17 cellular contexts compared by ENCODE assay signal in genomic region chr14:101950100-101950499, GRCh38. TPM values are rescaled to one million over a fixed set of nuclear protein-coding genes. Genes with fewer than 3 reads are reported as not detected.
DNase-seq lines count a peak whose midpoint lies in the region; ATAC-seq and TF ChIP-seq lines count a peak whose summit lies in the region.
"Had no signal": no experiment of that assay in that cellular context is flagged by ENCODE, and none has a peak within 500 bp of the region (broad histone marks: within the 10 kb centered on the region; RNA-seq: fewer than 3 reads in every experiment).

No MANE protein-coding gene starts in this region.

- H3K9me3 Mint-ChIP-seq in activated T-cell treated with anti-CD3 and anti-CD28 coated beads, Interleukin-2, amount 50 U/mL, for 24 hours: no peaks in the 10 kb centered on the region
- H3K9me3 Mint-ChIP-seq in brain (peaks cover 0 to 2% (median 0%) of the 10 kb centered on the region in 5 experiments), osteocyte (ENCODE audit: unreplicated experiment) (no peaks in the 10 kb centered on the region)
- H3K9me3 Mint-ChIP-seq: stimulated activated naive CD8-positive, alpha-beta T cell treated with anti-CD3 and anti-CD28 coated beads, Interleukin-15, Interleukin-2, amounts not matched to agents 100 ng/mL and 50 ng/mL, for 24 hours had no signal

- no peak for DNase-seq in activated T-cell treated with anti-CD3 and anti-CD28 coated beads, Interleukin-2, amount 50 U/mL, for 24 hours
- no peak for DNase-seq in activated T-cell treated with anti-CD3 and anti-CD28 coated beads, Interleukin-2, amount 50 U/mL, for 48 hours
- DNase-seq in NAMALWA (ENCODE audit: low spot score) (peak; percentile 41), osteocyte (ENCODE audit: extremely low spot score, unreplicated experiment) (no peak), NCI-H2196 (lab: John Stamatoyannopoulos, UW; ENCODE audit: unreplicated experiment) (no peak)
- DNase-seq: activated CD8-positive, alpha-beta memory T cell treated with anti-CD3 and anti-CD28 coated beads, Interleukin-2, amount 50 U/mL, for 4 hours; amniotic stem cell; CD8-positive, alpha-beta memory T cell; foreskin melanocyte; GOT3; KBM-7; NCI-H1092 had no signal

- no peak for TF ChIP-seq CTCF in brain (conservative IDR thresholded peaks at IDR 0.05)
- TF ChIP-seq CTCF in osteocyte (IDR thresholded peaks at IDR 0.05): no peak

- peaks cover 11% of the 10 kb centered on the region for H3K36me3 Mint-ChIP-seq in activated T-cell treated with anti-CD3 and anti-CD28 coated beads, Interleukin-2, amount 50 U/mL, for 24 hours (ENCODE audit: low read depth)
- H3K36me3 Mint-ChIP-seq in brain (no peaks in the 10 kb centered on the region), osteocyte (ENCODE audit: unreplicated experiment) (no peaks in the 10 kb centered on the region)

- H3K4me1 Mint-ChIP-seq in activated T-cell treated with anti-CD3 and anti-CD28 coated beads, Interleukin-2, amount 50 U/mL, for 24 hours (ENCODE audit: low read depth): peaks cover 17% of the 10 kb centered on the region
- H3K4me1 Mint-ChIP-seq in brain (peaks cover 37% of the 10 kb centered on the region), osteocyte (ENCODE audit: unreplicated experiment) (peaks cover 18% of the 10 kb centered on the region)

- peak overlapping the region; percentile 57 for H3K4me3 Mint-ChIP-seq in activated T-cell treated with anti-CD3 and anti-CD28 coated beads, Interleukin-2, amount 50 U/mL, for 24 hours
- H3K4me3 Mint-ChIP-seq in brain (peak overlapping the region in 4 of 5 experiments; percentile 20 to 95 (median 50)), osteocyte (ENCODE audit: unreplicated experiment) (peak overlapping the region; percentile 98)

- peak overlapping the region; percentile 12 for H3K27ac Mint-ChIP-seq in activated T-cell treated with anti-CD3 and anti-CD28 coated beads, Interleukin-2, amount 50 U/mL, for 24 hours
- H3K27ac Mint-ChIP-seq in brain: peak overlapping the region in 1 of 5 experiments; percentile 100
- H3K27ac Mint-ChIP-seq in osteocyte (ENCODE audit: unreplicated experiment): no peak overlapping the region

- no peak for ATAC-seq in GM18517 (IDR thresholded peaks at IDR 0.05; ENCODE audit: unreplicated experiment)
- ATAC-seq in GM18870 (IDR thresholded peaks at IDR 0.05; ENCODE audit: unreplicated experiment): no peak
- ATAC-seq: activated CD4-positive, CD25-positive, alpha-beta regulatory T cell treated with anti-CD3 and anti-CD28 coated beads, Interleukin-2, amount 50 U/mL, for 24 hours had no signal

- H3K27me3 Mint-ChIP-seq in activated T-cell treated with anti-CD3 and anti-CD28 coated beads, Interleukin-2, amount 50 U/mL, for 24 hours: peaks cover 14% of the 10 kb centered on the region
- peaks cover 20% of the 10 kb centered on the region for H3K27me3 Mint-ChIP-seq in brain
- H3K27me3 Mint-ChIP-seq in osteocyte (ENCODE audit: unreplicated experiment): peaks cover 2% of the 10 kb centered on the region

RNA-seq across cellular contexts. Expression of gene DYNC1H1, which starts 14.3 kb away (rescaled TPM):
- 625 TPM for polyA plus RNA-seq in brain (ENCODE audit: insufficient read depth, low read depth, low replicate concordance)
- 821 and 886 TPM in 2 replicates for total RNA-seq in osteocyte
